1 cellular context compared by ENCODE assay signal in the genomic region with DNA sequence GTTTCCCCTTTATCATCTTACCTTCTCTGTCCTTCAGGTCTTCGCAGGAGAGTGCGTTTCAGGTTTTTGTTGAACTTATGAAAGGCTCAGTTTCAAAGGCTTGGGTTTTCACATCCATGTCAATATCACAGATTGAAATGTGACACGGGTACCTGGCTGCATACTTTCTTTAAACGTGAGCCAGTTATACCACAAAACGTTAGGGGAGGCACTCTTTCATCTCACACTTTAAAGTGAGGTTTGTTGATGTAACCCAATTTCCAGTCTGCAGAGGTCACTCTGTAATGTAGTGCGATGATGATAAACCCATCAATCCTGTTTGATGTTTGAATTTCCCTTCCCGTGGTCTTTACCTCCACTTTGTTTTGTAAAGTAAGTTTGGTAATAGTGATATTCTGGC.
A peak's percentile ranks its signal among the peaks of the same experiment; 100 is the strongest.
TF ChIP-seq lines count a peak whose summit lies in the region.

No MANE protein-coding gene starts in this region.

TF ChIP-seq in HepG2, 621 proteins besides CTCF, POLR2A, EP300 and RAD21 (continued from another document):
- peak; percentile 51; the same call in 1 of the 2 replicates for TF ChIP-seq SOX5 (CRISPR knock-in tag; IDR thresholded peaks at IDR 0.05; ENCODE audit: borderline replicate concordance)
- peak; percentile 48; the same call in 1 of the 2 replicates for TF ChIP-seq NR2F6 (IDR thresholded peaks at IDR 0.05)
- peak; percentile 53; the same call in 1 of the 2 replicates for TF ChIP-seq NR2F6 (CRISPR knock-in tag; IDR thresholded peaks at IDR 0.05)
- peak; percentile 79; the same call in 1 of the 2 replicates for TF ChIP-seq SIX1 (CRISPR knock-in tag; IDR thresholded peaks at IDR 0.05; ENCODE audit: borderline replicate concordance)
- TF ChIP-seq NFYB (CRISPR knock-in tag; IDR thresholded peaks at IDR 0.05): no peak
- TF ChIP-seq MED1 (CRISPR knock-in tag; IDR thresholded peaks at IDR 0.05): peak; percentile 30; the same call in 1 of the 2 replicates
- no peak for TF ChIP-seq RORA (CRISPR knock-in tag; IDR thresholded peaks at IDR 0.05)
- TF ChIP-seq GRHL1 (CRISPR knock-in tag; conservative IDR thresholded peaks at IDR 0.05): no peak
- TF ChIP-seq ZNF792 (CRISPR knock-in tag; IDR thresholded peaks at IDR 0.05): no peak
- peak; percentile 93 for TF ChIP-seq SIX4 (CRISPR knock-in tag; IDR thresholded peaks at IDR 0.05)
- TF ChIP-seq FOXA3 (CRISPR knock-in tag; IDR thresholded peaks at IDR 0.05): peak; percentile 16; the same call in 1 of the 2 replicates
- TF ChIP-seq NCOA2 (CRISPR knock-in tag; IDR thresholded peaks at IDR 0.05): peak; percentile 73
- 0 out of 2 replicates have a peak, but pooled peaks have one; percentile 12 for TF ChIP-seq FOSL2 (CRISPR knock-in tag; IDR thresholded peaks at IDR 0.05)
- no peak for TF ChIP-seq FOXA1 (IDR thresholded peaks at IDR 0.05)
- peak; percentile 10; the same call in 1 of the 2 replicates for TF ChIP-seq FOXA1 (CRISPR knock-in tag; IDR thresholded peaks at IDR 0.05)
- TF ChIP-seq MEIS2 (CRISPR knock-in tag; IDR thresholded peaks at IDR 0.05): 0 out of 2 replicates have a peak, but pooled peaks have one; percentile 15
- no peak for TF ChIP-seq ZUFSP (CRISPR knock-in tag; IDR thresholded peaks at IDR 0.05; ENCODE audit: borderline replicate concordance)
- peak; percentile 85 for TF ChIP-seq TCF7 (IDR thresholded peaks at IDR 0.05; ENCODE audit: low read depth)
- peak; percentile 58; the same call in 1 of the 2 replicates for TF ChIP-seq RARA (CRISPR knock-in tag; IDR thresholded peaks at IDR 0.05)
- TF ChIP-seq ARID5B (CRISPR knock-in tag; IDR thresholded peaks at IDR 0.05): peak; percentile 59; the same call in 1 of the 2 replicates
- TF ChIP-seq ZNF674 (CRISPR knock-in tag; IDR thresholded peaks at IDR 0.05; ENCODE audit: low read depth): no peak
